ENCODE assay signal across 14 cellular contexts in genomic region chr3:28972921-28973320, GRCh38.
DNase-seq lines count a peak whose midpoint lies in the region; ATAC-seq and TF ChIP-seq lines count a peak whose summit lies in the region.
"Had no signal": no experiment of that assay in that cellular context is flagged by ENCODE, and none has a peak within 500 bp of the region (broad histone marks: within the 10 kb centered on the region; RNA-seq: fewer than 3 reads in every experiment).

No MANE protein-coding gene starts in this region.

- H3K27ac ChIP-seq in GM23248, result 0 out of 2 replicates have a peak overlapping the region, but pooled peaks have one; percentile 10
- no peak overlapping the region for H3K27ac ChIP-seq in foreskin keratinocyte
- H3K27ac ChIP-seq: skin epidermis had no signal

- H3K27me3 ChIP-seq in GM23248 (replicated peaks; ENCODE audit: insufficient read depth) (no peaks in the 10 kb centered on the region), foreskin keratinocyte (no peaks in the 10 kb centered on the region), H7 (ENCODE audit: control insufficient read depth, insufficient read depth, low read length) (no peaks in the 10 kb centered on the region)

- H3K79me2 ChIP-seq in GM23248 (ENCODE audit: insufficient read depth), result no peaks in the 10 kb centered on the region

- H3K9me2 ChIP-seq in GM23248 (ENCODE audit: insufficient read depth), result no peaks in the 10 kb centered on the region

- no peak overlapping the region for H3K4me3 ChIP-seq in GM23248
- H3K4me3 ChIP-seq in H7 (ENCODE audit: insufficient read depth, low read depth, low read length), result no peak overlapping the region
- H3K4me3 ChIP-seq: GM23338, skin epidermis had no signal

- peak; percentile 83 for ATAC-seq in GM18502 (IDR thresholded peaks at IDR 0.05; ENCODE audit: poor library complexity, unreplicated experiment)
- peak; percentile 81 for ATAC-seq in foreskin keratinocyte
- ATAC-seq: GM23338 had no signal

- no peak overlapping the region for H3K9ac ChIP-seq in GM23248

- H3K4me1 ChIP-seq in GM23248 (ENCODE audit: insufficient read depth), result peaks cover 14% of the 10 kb centered on the region
- peaks cover 10% of the 10 kb centered on the region for H3K4me1 ChIP-seq in foreskin keratinocyte

- 26 to 37% methylated on average over 3 of the region's 3 CpGs for WGBS in GM23248 (ENCODE audit: low coverage in 1 of 2, low lambda C conversion rate in 2 of 2, missing lambda C conversion rate in 2 of 2), 2 experiments

- H3K9me3 ChIP-seq in GM23248 (ENCODE audit: low read depth), result no peaks in the 10 kb centered on the region

- in situ Hi-C loops in GM23248 (cut with MboI), result no loop called here

- H4K20me1 ChIP-seq in GM23248 (ENCODE audit: insufficient read depth), result no peaks in the 10 kb centered on the region

- peak overlapping the region; percentile 3 for H3K4me2 ChIP-seq in GM23248 (ENCODE audit: unreplicated experiment)
- H3K4me2 ChIP-seq: GM23338 had no signal

- DNase-seq in GM23248, result peak; percentile 28
- peak; percentile 39 for DNase-seq in HS-27A (ENCODE audit: low read depth)
- DNase-seq in foreskin keratinocyte, result peak; percentile 36 to 74
- no peak for DNase-seq in NOMO-1 (lab: John Stamatoyannopoulos, UW; ENCODE audit: unreplicated experiment in 2 of 2)
- no peak for DNase-seq in NCI-H1092 treated with DMSO at 0.1 percent for 48 hours (lab: John Stamatoyannopoulos, UW)
- DNase-seq in H7, result no peak
- DNase-seq in SIG-M5 (lab: John Stamatoyannopoulos, UW), result no peak
- DNase-seq: activated B cell treated with CpG ODN at 0.5 μM for 24 hours; activated naive CD8-positive, alpha-beta T cell treated with anti-CD3 and anti-CD28 coated beads, Interleukin-2, amount 10 ng/mL, durations not matched to agents 7 days and 5 days; naive B cell; RPMI8226 had no signal

- H3K36me3 ChIP-seq in GM23248 (ENCODE audit: low read depth) (no peaks in the 10 kb centered on the region), H7 (replicated peaks; ENCODE audit: control insufficient read depth, insufficient read depth, low read length) (no peaks in the 10 kb centered on the region)

- H2AFZ ChIP-seq in GM23248, result no peak overlapping the region
- H2AFZ ChIP-seq: GM23338 had no signal

- peaks cover 11% of the 10 kb centered on the region; the same call in 1 of the 2 replicates for H3F3A ChIP-seq in GM23248 (ENCODE audit: insufficient read depth)

- TF ChIP-seq CTCF in foreskin keratinocyte (conservative IDR thresholded peaks at IDR 0.05), result no peak

Comparison
In these comparisons a context has a peak if more than half of its experiments do, and no peak if none do; other contexts are left out.
1. DNase-seq: peak in GM23248 (single experiment), HS-27A (single experiment) and foreskin keratinocyte (2 of 2); none in NOMO-1 (0 of 2), NCI-H1092 treated with DMSO at 0.1 percent for 48 hours (single experiment), H7 (single experiment) and SIG-M5 (single experiment).